Comparison of ENCODE assay signal across 9 cellular contexts in the genomic region with DNA sequence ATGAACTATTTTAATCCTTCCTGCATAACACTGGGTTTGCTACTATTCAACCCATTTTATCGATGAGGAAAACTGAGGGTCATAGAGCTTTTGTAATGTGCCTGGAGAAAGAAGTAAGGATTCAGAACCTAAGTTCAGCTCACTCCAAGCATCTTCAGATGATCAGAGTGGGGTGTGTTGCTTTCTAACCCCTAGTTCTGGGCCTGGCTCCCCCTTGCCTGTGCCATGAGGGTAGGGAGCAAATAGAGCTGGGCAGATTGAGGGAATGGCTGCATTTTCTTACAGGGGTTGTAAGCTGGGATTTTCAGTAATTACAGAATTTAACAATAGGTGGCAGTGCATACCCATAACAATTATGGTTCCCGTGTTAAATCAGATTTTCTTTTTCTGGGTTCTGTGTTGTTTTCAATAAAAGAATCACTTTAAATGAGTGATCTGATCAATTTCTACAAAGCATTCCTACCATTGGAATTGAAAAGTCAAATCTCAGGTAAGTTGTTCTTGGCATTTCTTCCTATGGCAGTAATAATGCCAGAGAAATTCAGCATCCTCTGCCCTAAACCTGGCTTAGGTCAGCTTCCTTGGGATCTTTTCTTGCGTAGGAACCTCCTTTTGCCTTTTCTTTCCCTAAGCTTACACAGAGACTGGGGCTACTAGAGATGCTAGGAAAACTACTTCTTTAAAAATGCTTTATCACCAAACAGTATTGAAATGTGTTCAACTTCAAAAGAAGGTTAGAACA. TPM values are rescaled to one million over a fixed set of nuclear protein-coding genes. Genes with fewer than 3 reads are reported as not detected.
A peak's percentile ranks its signal among the peaks of the same experiment; 100 is the strongest.
DNase-seq lines count a peak whose midpoint lies in the region; ATAC-seq and TF ChIP-seq lines count a peak whose summit lies in the region.
"Had no signal": no experiment of that assay in that cellular context is flagged by ENCODE, and none has a peak within 500 bp of the region (broad histone marks: within the 10 kb centered on the region; RNA-seq: fewer than 3 reads in every experiment).

No MANE protein-coding gene starts in this region.

- H3K36me3 ChIP-seq in OCI-LY7 (ENCODE audit: insufficient read depth, low read length) = no peaks in the 10 kb centered on the region

- intact Hi-C loops in activated CD4-positive, alpha-beta T cell treated with anti-CD3 and anti-CD28 coated beads, Interleukin-2, amount 10 ng/mL, durations not matched to agents 24 days and 14 days (cut with micrococcal nuclease) = loop anchor here (1.0 to 10.0 kb wide), 5 partner anchors 121 to 1420 kb away; no protein-coding TSS in a partner anchor
- intact Hi-C loops in OCI-LY7 (cut with micrococcal nuclease; ENCODE audit: unreplicated experiment) = loop anchor here (1.0 to 2.0 kb wide), 2 partner anchors 118 to 602 kb away; no protein-coding TSS in a partner anchor

- H3K4me2 ChIP-seq in OCI-LY7 (ENCODE audit: low read length) = no peak overlapping the region

- no peaks in the 10 kb centered on the region for H3K4me1 ChIP-seq in OCI-LY7 (ENCODE audit: insufficient read depth, low read length, poor library complexity, severe bottlenecking)

- no peaks in the 10 kb centered on the region for H3K4me1 Mint-ChIP-seq in activated CD4-positive, alpha-beta T cell treated with anti-CD3 and anti-CD28 coated beads, Interleukin-2, amount 10 ng/mL, durations not matched to agents 24 days and 14 days
- H3K4me1 Mint-ChIP-seq in endothelial cell (ENCODE audit: unreplicated experiment) (peaks cover 37% of the 10 kb centered on the region), neural crest cell (peaks cover 42% of the 10 kb centered on the region)
- H3K4me1 Mint-ChIP-seq: central memory CD8-positive, alpha-beta T cell had no signal

- ATAC-seq in HG03103 (IDR thresholded peaks at IDR 0.05; ENCODE audit: low read depth, unreplicated experiment) (peak; percentile 44), GM18868 (IDR thresholded peaks at IDR 0.05; ENCODE audit: unreplicated experiment) (no peak)

- no peak overlapping the region for H3K4me3 Mint-ChIP-seq in activated CD4-positive, alpha-beta T cell treated with anti-CD3 and anti-CD28 coated beads, Interleukin-2, amount 10 ng/mL, durations not matched to agents 24 days and 14 days
- H3K4me3 Mint-ChIP-seq in endothelial cell (ENCODE audit: unreplicated experiment) (no peak overlapping the region), neural crest cell (no peak overlapping the region)
- H3K4me3 Mint-ChIP-seq: central memory CD8-positive, alpha-beta T cell had no signal

- H3K9me3 ChIP-seq in OCI-LY7 (ENCODE audit: low read length) = no peaks in the 10 kb centered on the region

- TF ChIP-seq CTCF in OCI-LY7 (conservative IDR thresholded peaks at IDR 0.05; ENCODE audit: low read length) = peak; percentile 80
- peak; percentile 64 for TF ChIP-seq CTCF in endothelial cell (IDR thresholded peaks at IDR 0.05; ENCODE audit: unreplicated experiment)
- TF ChIP-seq CTCF in neural crest cell (conservative IDR thresholded peaks at IDR 0.05) = peak; percentile 68

- no peaks in the 10 kb centered on the region for H3K79me2 ChIP-seq in OCI-LY7 (ENCODE audit: insufficient read depth, low read depth, low read length)

- DNase-seq in activated CD4-positive, alpha-beta T cell treated with anti-CD3 and anti-CD28 coated beads, Interleukin-2, amount 10 ng/mL, durations not matched to agents 24 days and 14 days = peak; percentile 62
- DNase-seq in activated CD4-positive, alpha-beta T cell treated with anti-CD3 and anti-CD28 coated beads for 48 hours = no peak
- DNase-seq in OCI-LY7 (ENCODE audit: low spot score) = peak; percentile 32
- no peak for DNase-seq in endothelial cell (ENCODE audit: low spot score)
- DNase-seq in neural crest cell (ENCODE audit: low read depth, low spot score) = no peak
- DNase-seq in NCI-H128 (lab: John Stamatoyannopoulos, UW; ENCODE audit: unreplicated experiment) = no peak

- POLR2A ChIA-PET in OCI-LY7 (lab: Charles Lee) = interaction anchor here (0.6 to 0.7 kb wide), 2 partner anchors 12 to 485 kb away, joined by 3 read pairs; no protein-coding TSS in a partner anchor

- no peaks in the 10 kb centered on the region for H4K20me1 ChIP-seq in OCI-LY7 (ENCODE audit: insufficient read depth, low read length)

- H3K27ac Mint-ChIP-seq in activated CD4-positive, alpha-beta T cell treated with anti-CD3 and anti-CD28 coated beads, Interleukin-2, amount 10 ng/mL, durations not matched to agents 24 days and 14 days = no peak overlapping the region
- H3K27ac Mint-ChIP-seq in endothelial cell (ENCODE audit: unreplicated experiment) (peak overlapping the region; percentile 57), neural crest cell (ENCODE audit: unreplicated experiment) (no peak overlapping the region)

- H3K9me2 ChIP-seq in OCI-LY7 (ENCODE audit: insufficient read depth, low read length) = no peaks in the 10 kb centered on the region

- no peak overlapping the region for H3K27ac ChIP-seq in OCI-LY7 (ENCODE audit: low read depth, low read length, poor library complexity, severe bottlenecking)

- H3K36me3 Mint-ChIP-seq in activated CD4-positive, alpha-beta T cell treated with anti-CD3 and anti-CD28 coated beads, Interleukin-2, amount 10 ng/mL, durations not matched to agents 24 days and 14 days (ENCODE audit: low read depth) = no peaks in the 10 kb centered on the region
- H3K36me3 Mint-ChIP-seq in endothelial cell (ENCODE audit: low read depth, unreplicated experiment) (peaks cover 36% of the 10 kb centered on the region), neural crest cell (ENCODE audit: low read depth) (peaks cover 16% of the 10 kb centered on the region)

- H3K4me3 ChIP-seq in OCI-LY7 (ENCODE audit: low read depth, low read length, poor library complexity, severe bottlenecking) = no peak overlapping the region

- no TSS peak for BruUV-seq in OCI-LY7 (replicated peaks; lab: Mats Ljungman, UMichigan)

- H2AFZ ChIP-seq in OCI-LY7 (ENCODE audit: low read length) = no peak overlapping the region

- peaks cover 25% of the 10 kb centered on the region for H3K27me3 Mint-ChIP-seq in activated CD4-positive, alpha-beta T cell treated with anti-CD3 and anti-CD28 coated beads, Interleukin-2, amount 10 ng/mL, durations not matched to agents 24 days and 14 days
- H3K27me3 Mint-ChIP-seq in endothelial cell (ENCODE audit: unreplicated experiment) (no peaks in the 10 kb centered on the region), neural crest cell (ENCODE audit: low read depth) (no peaks in the 10 kb centered on the region)

- CTCF ChIA-PET in OCI-LY7 (lab: Charles Lee; ENCODE audit: unreplicated experiment) = interaction anchor here (0.7 to 0.9 kb wide), 3 partner anchors 120 to 126 kb away, joined by 3 to 5 read pairs (median 3); no protein-coding TSS in a partner anchor

- H3K9me3 Mint-ChIP-seq in activated CD4-positive, alpha-beta T cell treated with anti-CD3 and anti-CD28 coated beads, Interleukin-2, amount 10 ng/mL, durations not matched to agents 24 days and 14 days = no peaks in the 10 kb centered on the region
- H3K9me3 Mint-ChIP-seq in endothelial cell (ENCODE audit: unreplicated experiment) (no peaks in the 10 kb centered on the region), neural crest cell (no peaks in the 10 kb centered on the region)
- H3K9me3 Mint-ChIP-seq: central memory CD8-positive, alpha-beta T cell had no signal

RNA-seq across cellular contexts. Expression of a gene that starts 45.2 kb away (rescaled TPM):
- 0.05 TPM in 1 of 2 replicates, not detected in the other for total RNA-seq in activated CD4-positive, alpha-beta T cell treated with anti-CD3 and anti-CD28 coated beads, Interleukin-2, amount 10 ng/mL, durations not matched to agents 24 days and 14 days
- not detected in 2 replicates for total RNA-seq in OCI-LY7 (2014; rRNA removed; shearing (Covaris generic))
- not detected in 2 replicates for total RNA-seq in OCI-LY7 (2022)
- 102 TPM for total RNA-seq in endothelial cell (ENCODE audit: unreplicated experiment)
- 30.3 and 31.6 TPM in 2 replicates for total RNA-seq in neural crest cell

Comparison
In these comparisons a context has a peak if more than half of its experiments do, and no peak if none do; other contexts are left out.
1. DNase-seq: peak in activated CD4-positive, alpha-beta T cell treated with anti-CD3 and anti-CD28 coated beads, Interleukin-2, amount 10 ng/mL, durations not matched to agents 24 days and 14 days (single experiment) and OCI-LY7 (single experiment); none in activated CD4-positive, alpha-beta T cell treated with anti-CD3 and anti-CD28 coated beads for 48 hours (single experiment), endothelial cell (single experiment), neural crest cell (single experiment) and NCI-H128 (single experiment).
2. RNA of a gene that starts 45.2 kb away (total RNA-seq): 102 TPM in endothelial cell (single experiment) and 30.3 to 31.6 TPM in neural crest cell; 0.05 TPM in activated CD4-positive, alpha-beta T cell treated with anti-CD3 and anti-CD28 coated beads, Interleukin-2, amount 10 ng/mL, durations not matched to agents 24 days and 14 days and not detected in OCI-LY7; every median in the first group is over 10 times any median in the second.
3. Peak in every context shown above with its lines, with median percentiles within 50 percentile points of each other: CTCF ChIP-seq.